Comparison of ENCODE assay signal across 21 cellular contexts in genomic region chr9:86690034-86690433, GRCh38.
DNase-seq lines count a peak whose midpoint lies in the region; TF ChIP-seq lines count a peak whose summit lies in the region.
"Had no signal": no experiment of that assay in that cellular context is flagged by ENCODE, and none has a peak within 500 bp of the region (broad histone marks: within the 10 kb centered on the region; RNA-seq: fewer than 3 reads in every experiment).

No MANE protein-coding gene starts in this region.

- H3F3A ChIP-seq in smooth muscle cell (ENCODE audit: low read depth): no peaks in the 10 kb centered on the region

- H3K27me3 ChIP-seq in H7 (ENCODE audit: control insufficient read depth, insufficient read depth, low read length) (no peaks in the 10 kb centered on the region), esophagus muscularis mucosa (no peaks in the 10 kb centered on the region), smooth muscle cell (ENCODE audit: low read depth) (no peaks in the 10 kb centered on the region)
- H3K27me3 ChIP-seq: BE2C, BLaER1 had no signal

- no peaks in the 10 kb centered on the region for H3K79me2 ChIP-seq in smooth muscle cell (ENCODE audit: low read depth)

- H4K20me1 ChIP-seq in smooth muscle cell (ENCODE audit: low read depth): no peaks in the 10 kb centered on the region
- H4K20me1 ChIP-seq: BLaER1 had no signal

- no peak overlapping the region for H3K9ac ChIP-seq in smooth muscle cell (ENCODE audit: low read depth)
- H3K9ac ChIP-seq: BLaER1 had no signal

- no peak for TF ChIP-seq EP300 in esophagus muscularis mucosa (IDR thresholded peaks at IDR 0.05)

- H3K27ac Mint-ChIP-seq in nephron: peak overlapping the region; percentile 39 to 59 (median 40)
- H3K27ac Mint-ChIP-seq: CD14-positive monocyte; CD4-positive, alpha-beta memory T cell; CD4-positive, CD25-positive, alpha-beta regulatory T cell; CD8-positive, alpha-beta memory T cell had no signal

- peak; percentile 9 for DNase-seq in H7
- peak; percentile 68 for DNase-seq in esophagus muscularis mucosa (ENCODE audit: extremely low spot score)
- DNase-seq in smooth muscle cell (lab: John Stamatoyannopoulos, UW; ENCODE audit: unreplicated experiment): no peak
- no peak for DNase-seq in NCI-H2107 treated with DMSO at 0.1 percent for 48 hours (lab: John Stamatoyannopoulos, UW; ENCODE audit: unreplicated experiment)
- no peak for DNase-seq in stimulated activated CD4-positive, alpha-beta T cell treated with anti-CD3 and anti-CD28 coated beads, Interleukin-2, amount 100 ng/mL, for 24 hours
- DNase-seq in glomerular visceral epithelial cell (ENCODE audit: extremely low spot score): no peak
- no peak for DNase-seq in COLO829 (ENCODE audit: low spot score)
- DNase-seq: 8988T; ACHN; BE2C; C1 segment of cervical spinal cord; Caco-2; Calu3; CD4-positive, alpha-beta memory T cell; CD4-positive, CD25-positive, alpha-beta regulatory T cell; CD8-positive, alpha-beta memory T cell; DMS79 treated with DMSO at 0.1 percent for 48 hours; GF-D8 had no signal

- H3K9me3 Mint-ChIP-seq in nephron: peaks cover 5% of the 10 kb centered on the region
- H3K9me3 Mint-ChIP-seq: CD4-positive, alpha-beta memory T cell; CD4-positive, CD25-positive, alpha-beta regulatory T cell had no signal

- no peak for TF ChIP-seq POLR2A in esophagus muscularis mucosa (IDR thresholded peaks at IDR 0.05; ENCODE audit: low read depth)

- no peaks in the 10 kb centered on the region for H3K27me3 Mint-ChIP-seq in nephron (ENCODE audit: low read depth)
- H3K27me3 Mint-ChIP-seq: CD4-positive, CD25-positive, alpha-beta regulatory T cell had no signal

- H3K36me3 ChIP-seq in H7 (replicated peaks; ENCODE audit: control insufficient read depth, insufficient read depth, low read length) (no peaks in the 10 kb centered on the region), esophagus muscularis mucosa (no peaks in the 10 kb centered on the region), smooth muscle cell (ENCODE audit: low read depth) (no peaks in the 10 kb centered on the region)
- H3K36me3 ChIP-seq: BE2C, BLaER1 had no signal

- intact Hi-C loops in esophagus muscularis mucosa (cut with DNase I): no loop called here

- peaks cover 10% of the 10 kb centered on the region for H3K4me1 Mint-ChIP-seq in nephron
- H3K4me1 Mint-ChIP-seq: CD14-positive monocyte; CD4-positive, alpha-beta memory T cell; CD4-positive, CD25-positive, alpha-beta regulatory T cell; CD8-positive, alpha-beta memory T cell had no signal

- no peaks in the 10 kb centered on the region for H3K4me1 ChIP-seq in esophagus muscularis mucosa
- no peaks in the 10 kb centered on the region for H3K4me1 ChIP-seq in smooth muscle cell (ENCODE audit: low read depth)
- H3K4me1 ChIP-seq: BE2C, BLaER1, Caco-2 had no signal

- no peak overlapping the region for H3K4me3 Mint-ChIP-seq in nephron
- H3K4me3 Mint-ChIP-seq: CD14-positive monocyte; CD4-positive, alpha-beta memory T cell; CD4-positive, CD25-positive, alpha-beta regulatory T cell; CD8-positive, alpha-beta memory T cell had no signal

- H3K9me3 ChIP-seq in esophagus muscularis mucosa: no peaks in the 10 kb centered on the region
- no peaks in the 10 kb centered on the region for H3K9me3 ChIP-seq in smooth muscle cell (replicated peaks; ENCODE audit: low read depth)
- H3K9me3 ChIP-seq: BE2C, BLaER1, Caco-2 had no signal

- H3K4me3 ChIP-seq in H7 (ENCODE audit: insufficient read depth, low read depth, low read length) (no peak overlapping the region), esophagus muscularis mucosa (no peak overlapping the region), smooth muscle cell (no peak overlapping the region)
- H3K4me3 ChIP-seq: BLaER1 had no signal

- H3K36me3 Mint-ChIP-seq in nephron (ENCODE audit: low read depth): no peaks in the 10 kb centered on the region
- H3K36me3 Mint-ChIP-seq: CD14-positive monocyte; CD4-positive, alpha-beta memory T cell; CD4-positive, CD25-positive, alpha-beta regulatory T cell; CD8-positive, alpha-beta memory T cell had no signal

- H2AFZ ChIP-seq in smooth muscle cell (ENCODE audit: low read depth): peak overlapping the region; percentile 64

- no peak overlapping the region for H3K4me2 ChIP-seq in smooth muscle cell
- H3K4me2 ChIP-seq: BLaER1 had no signal

- TF ChIP-seq CTCF in esophagus muscularis mucosa (IDR thresholded peaks at IDR 0.05) (no peak), nephron (IDR thresholded peaks at IDR 0.05; ENCODE audit: unreplicated experiment in 3 of 3) (no peak), smooth muscle cell (IDR thresholded peaks at IDR 0.05; ENCODE audit: borderline replicate concordance, insufficient read depth, poor library complexity, severe bottlenecking) (no peak)

- H3K27ac ChIP-seq in esophagus muscularis mucosa (replicated peaks in 1 of 4): no peak overlapping the region
- H3K27ac ChIP-seq in smooth muscle cell (ENCODE audit: low read depth): no peak overlapping the region
- H3K27ac ChIP-seq: BLaER1 had no signal

Comparison
In these comparisons a context has a peak if more than half of its experiments do, and no peak if none do; other contexts are left out.
1. DNase-seq: peak in H7 (single experiment) and esophagus muscularis mucosa (single experiment); none in smooth muscle cell (single experiment), NCI-H2107 treated with DMSO at 0.1 percent for 48 hours (single experiment), stimulated activated CD4-positive, alpha-beta T cell treated with anti-CD3 and anti-CD28 coated beads, Interleukin-2, amount 100 ng/mL, for 24 hours (0 of 2), glomerular visceral epithelial cell (single experiment) and COLO829 (single experiment).